In genomic region chrX:55452825-55453124, GRCh38 we compare ENCODE assay signal across 8 cellular contexts. TPM values are rescaled to one million over a fixed set of nuclear protein-coding genes. Genes with fewer than 3 reads are reported as not detected.
DNase-seq lines count a peak whose midpoint lies in the region; ATAC-seq, FAIRE-seq and TF ChIP-seq lines count a peak whose summit lies in the region.

No MANE protein-coding gene starts in this region.

- H3K36me3 ChIP-seq in Panc1 (ENCODE audit: control insufficient read depth, insufficient read depth, low read length) (no peaks in the 10 kb centered on the region), prostate gland (no peaks in the 10 kb centered on the region)

- no peak for FAIRE-seq in H54 (lab: Jason Lieb, UNC)

- H3K4me3 ChIP-seq in Panc1 (ENCODE audit: low read depth in 2 of 2, low read length in 2 of 2), result peak overlapping the region; percentile 67 to 88
- peak overlapping the region; percentile 69 for H3K4me3 ChIP-seq in epithelial cell of proximal tubule (ENCODE audit: low read depth, low read length)
- peak overlapping the region; percentile 42 to 44 for H3K4me3 ChIP-seq in prostate gland

- BruUV-seq in Panc1 (replicated peaks; lab: Mats Ljungman, UMichigan), result no TSS peak

- H3K27ac ChIP-seq in Panc1 (ENCODE audit: low read length), result no peak overlapping the region
- H3K27ac ChIP-seq in prostate gland, result peak overlapping the region; percentile 72 to 77

- ATAC-seq in GM18517 (IDR thresholded peaks at IDR 0.05; ENCODE audit: unreplicated experiment), result peak; percentile 16
- no peak for ATAC-seq in Panc1
- ATAC-seq in GM19328 (IDR thresholded peaks at IDR 0.05; ENCODE audit: unreplicated experiment), result no peak

- intact Hi-C loops in Panc1 (cut with micrococcal nuclease; ENCODE audit: unreplicated experiment), result no loop called here
- intact Hi-C loops in prostate gland (cut with DNase I), result no loop called here

- POLR2A ChIA-PET in Panc1 (lab: Charles Lee), result no interaction called here

- H3K9me3 ChIP-seq in Panc1 (ENCODE audit: control insufficient read depth, insufficient read depth, low read depth, low read length) (no peaks in the 10 kb centered on the region), prostate gland (no peaks in the 10 kb centered on the region)

- no peak for TF ChIP-seq POLR2A in prostate gland (IDR thresholded peaks at IDR 0.05)
- TF ChIP-seq POLR2A in H54 (IDR thresholded peaks at IDR 0.05; ENCODE audit: low read depth, low read length), result no peak

- DNase-seq in Panc1 (ENCODE audit: low read depth, low spot score) (no peak), epithelial cell of proximal tubule (ENCODE audit: low read depth) (no peak), prostate gland (ENCODE audit: low spot score) (no peak), H54 (ENCODE audit: insufficient read length, low spot score) (no peak), putamen (ENCODE audit: low spot score) (no peak)
- DNase-seq in activated CD8-positive, alpha-beta memory T cell treated with anti-CD3 and anti-CD28 coated beads for 24 hours, result no peak

- WGBS in prostate gland, result 3% methylated on average over 10 of the region's 10 CpGs

- H3K27me3 ChIP-seq in Panc1 (ENCODE audit: control insufficient read depth, insufficient read depth, low read length) (no peaks in the 10 kb centered on the region), prostate gland (replicated peaks; ENCODE audit: insufficient read depth) (no peaks in the 10 kb centered on the region)

- no peak for TF ChIP-seq CTCF in Panc1 (IDR thresholded peaks at IDR 0.05)
- TF ChIP-seq CTCF in epithelial cell of proximal tubule (conservative IDR thresholded peaks at IDR 0.05; ENCODE audit: low read depth, low read length), result no peak
- no peak for TF ChIP-seq CTCF in prostate gland (IDR thresholded peaks at IDR 0.05)

- CTCF ChIA-PET in Panc1 (lab: Charles Lee), result no interaction called here

- H3K4me1 ChIP-seq in Panc1 (ENCODE audit: control insufficient read depth, insufficient read depth, low read length) (no peaks in the 10 kb centered on the region), prostate gland (replicated peaks) (no peaks in the 10 kb centered on the region)

- in situ Hi-C loops in Panc1 (cut with HindIII; ENCODE audit: low pct_unique_long_range_greater_than_20kb, low sequenced_read_pairs), result no loop called here

RNA-seq across cellular contexts. Expression of gene MAGEH1, which starts 0.8 kb away (rescaled TPM):
- 5.7 TPM for total RNA-seq in Panc1 (2021; ENCODE audit: unreplicated experiment)
- polyA plus RNA-seq in Panc1 (2012; ENCODE audit: insufficient read length), result 6.1 TPM
- 11.3 and 13.1 TPM in 2 replicates for total RNA-seq in epithelial cell of proximal tubule
- total RNA-seq in prostate gland, result 10 to 100 TPM; 38.3 to 97.9 TPM

RNA-seq across cellular contexts. Expression of gene USP51, which starts 36.9 kb away (rescaled TPM):
- 1.7 TPM for total RNA-seq in Panc1 (2021; ENCODE audit: unreplicated experiment)
- polyA plus RNA-seq in Panc1 (2012; ENCODE audit: insufficient read length), result 0.79 TPM
- total RNA-seq in epithelial cell of proximal tubule, result 0.80 and 1.0 TPM in 2 replicates
- 1 to 10 TPM; 1.0 to 8.5 TPM for total RNA-seq in prostate gland
